In the genomic region with DNA sequence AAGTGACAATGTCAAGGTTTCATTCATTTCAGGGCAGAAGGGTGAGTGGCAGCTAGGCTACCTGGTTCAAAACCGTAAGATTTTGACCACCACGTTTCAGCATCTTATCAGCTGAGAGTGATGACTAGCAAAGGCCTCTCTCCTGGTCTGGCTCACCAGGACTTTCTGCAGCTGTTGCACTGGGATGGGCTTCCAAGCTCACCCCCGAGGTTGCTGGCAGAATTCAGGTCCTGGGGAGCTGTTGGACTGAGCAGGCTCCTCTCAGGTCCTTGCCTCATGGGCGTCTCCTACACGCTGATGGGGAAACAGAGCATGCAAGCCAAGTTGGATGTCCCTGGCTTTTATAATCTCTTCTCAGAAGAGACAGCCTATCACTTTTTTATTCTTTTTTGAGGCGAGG, we compare ENCODE assay signal across 17 cellular contexts.
DNase-seq lines count a peak whose midpoint lies in the region; ATAC-seq and TF ChIP-seq lines count a peak whose summit lies in the region.
"Had no signal": no experiment of that assay in that cellular context is flagged by ENCODE, and none has a peak within 500 bp of the region (broad histone marks: within the 10 kb centered on the region; RNA-seq: fewer than 3 reads in every experiment).

No MANE protein-coding gene starts in this region.

- no peaks in the 10 kb centered on the region for H3K79me2 ChIP-seq in smooth muscle cell (ENCODE audit: low read depth)
- no peaks in the 10 kb centered on the region for H3K79me2 ChIP-seq in mammary epithelial cell (ENCODE audit: insufficient read depth, low read length)

- POLR2A ChIA-PET in HEK293 (lab: Yijun Ruan, JAX): no interaction called here
- POLR2A ChIA-PET in Panc1 (lab: Charles Lee): no interaction called here

- no peaks in the 10 kb centered on the region for H4K20me1 ChIP-seq in smooth muscle cell (ENCODE audit: low read depth)
- H4K20me1 ChIP-seq in mammary epithelial cell (ENCODE audit: insufficient read depth, low read length): no peaks in the 10 kb centered on the region

- H3K4me2 ChIP-seq in smooth muscle cell: no peak overlapping the region
- H3K4me2 ChIP-seq in mammary epithelial cell (ENCODE audit: insufficient read depth, low read depth, low read length): no peak overlapping the region

- H3K9me3 ChIP-seq in HEK293 (ENCODE audit: control insufficient read depth, insufficient read depth, low read depth, low read length) (no peaks in the 10 kb centered on the region), Panc1 (ENCODE audit: control insufficient read depth, insufficient read depth, low read depth, low read length) (no peaks in the 10 kb centered on the region), gastroesophageal sphincter (no peaks in the 10 kb centered on the region), smooth muscle cell (replicated peaks; ENCODE audit: low read depth) (no peaks in the 10 kb centered on the region), mammary epithelial cell (replicated peaks; ENCODE audit: insufficient read depth, low read length) (no peaks in the 10 kb centered on the region)
- H3K9me3 ChIP-seq: BE2C had no signal

- no peak for TF ChIP-seq POLR2A in gastroesophageal sphincter (IDR thresholded peaks at IDR 0.05)

- H3F3A ChIP-seq in smooth muscle cell (ENCODE audit: low read depth): peaks cover 5% of the 10 kb centered on the region

- no peak overlapping the region for H3K4me3 ChIP-seq in HEK293 (ENCODE audit: low read depth, low read length)
- no peak overlapping the region for H3K4me3 ChIP-seq in Panc1 (ENCODE audit: low read depth in 2 of 2, low read length in 2 of 2)
- no peak overlapping the region for H3K4me3 ChIP-seq in gastroesophageal sphincter
- no peak overlapping the region for H3K4me3 ChIP-seq in smooth muscle cell
- H3K4me3 ChIP-seq in mammary epithelial cell (replicated peaks in 1 of 3; ENCODE audit: insufficient read depth in 1 of 3, low read depth in 2 of 3, low read length in 3 of 3): no peak overlapping the region

- H3K36me3 ChIP-seq in HEK293 (ENCODE audit: control insufficient read depth in 2 of 2, insufficient read depth in 1 of 2, low read length in 2 of 2) (no peaks in the 10 kb centered on the region), Panc1 (ENCODE audit: control insufficient read depth, insufficient read depth, low read length) (no peaks in the 10 kb centered on the region), gastroesophageal sphincter (no peaks in the 10 kb centered on the region), smooth muscle cell (ENCODE audit: low read depth) (no peaks in the 10 kb centered on the region), mammary epithelial cell (ENCODE audit: insufficient read depth, low read length) (no peaks in the 10 kb centered on the region)
- H3K36me3 ChIP-seq: BE2C had no signal

- 50 to 90% methylated on average over 2 of the region's 6 CpGs for WGBS in gastroesophageal sphincter (ENCODE audit: low coverage in 1 of 2), 2 donors
- 72% methylated on average over 6 of the region's 6 CpGs for WGBS in smooth muscle cell (ENCODE audit: low lambda C conversion rate)
- 66% methylated on average over 6 of the region's 6 CpGs for WGBS in mammary epithelial cell (ENCODE audit: low coverage, missing lambda C conversion rate)

- TF ChIP-seq CTCF in HEK293 (tag by site-specific recombination; IDR thresholded peaks at IDR 0.05): no peak
- no peak for TF ChIP-seq CTCF in Panc1 (IDR thresholded peaks at IDR 0.05)
- no peak for TF ChIP-seq CTCF in gastroesophageal sphincter (IDR thresholded peaks at IDR 0.05)
- no peak for TF ChIP-seq CTCF in smooth muscle cell (IDR thresholded peaks at IDR 0.05; ENCODE audit: borderline replicate concordance, insufficient read depth, poor library complexity, severe bottlenecking)
- TF ChIP-seq CTCF in mammary epithelial cell (conservative IDR thresholded peaks at IDR 0.05 in 1 of 2, IDR thresholded peaks at IDR 0.05 in 1 of 2; ENCODE audit: extremely low read depth in 1 of 2, insufficient read depth in 1 of 2, low read depth in 1 of 2, low read length in 2 of 2): no peak

- in situ Hi-C loops in Panc1 (cut with HindIII; ENCODE audit: low pct_unique_long_range_greater_than_20kb, low sequenced_read_pairs): no loop called here
- in situ Hi-C loops in mammary epithelial cell (cut with MboI; ENCODE audit: low sequenced_read_pairs in 2 of 2): no loop called here

- BruUV-seq in Panc1 (replicated peaks; lab: Mats Ljungman, UMichigan) (no TSS peak), mammary epithelial cell (replicated peaks; lab: Mats Ljungman, UMichigan) (no TSS peak)

- H3K9ac ChIP-seq in smooth muscle cell (ENCODE audit: low read depth): no peak overlapping the region
- no peak overlapping the region for H3K9ac ChIP-seq in mammary epithelial cell (ENCODE audit: insufficient read depth, low read length)

- TF ChIP-seq EP300 in gastroesophageal sphincter (IDR thresholded peaks at IDR 0.05): no peak

- intact Hi-C loops in Panc1 (cut with micrococcal nuclease; ENCODE audit: unreplicated experiment) (loop anchor here (10.0 kb wide), 1 partner anchor 1666 kb away; no protein-coding TSS in a partner anchor), mammary epithelial cell (cut with micrococcal nuclease) (no loop called here)

- DNase-seq in Panc1 (ENCODE audit: low read depth, low spot score) (no peak), smooth muscle cell (lab: John Stamatoyannopoulos, UW; ENCODE audit: unreplicated experiment) (no peak), DMS 273 treated with DMSO at 0.1 percent for 48 hours (lab: John Stamatoyannopoulos, UW) (no peak), mammary epithelial cell (no peak)
- DNase-seq: BE2C; Calu3; CD4-positive, alpha-beta memory T cell; DMS79; H9; Kasumi-1; NCI-H187; NCI-H446; NCI-H748 treated with DMSO at 0.1 percent for 48 hours; PC-3 had no signal

- dilution Hi-C loops in mammary epithelial cell (cut with HindIII; ENCODE audit: low sequenced_read_pairs): no loop called here

- H3K27me3 ChIP-seq in Panc1 (ENCODE audit: control insufficient read depth, insufficient read depth, low read length) (no peaks in the 10 kb centered on the region), gastroesophageal sphincter (no peaks in the 10 kb centered on the region), smooth muscle cell (ENCODE audit: low read depth) (no peaks in the 10 kb centered on the region), mammary epithelial cell (ENCODE audit: insufficient read depth, low read length) (no peaks in the 10 kb centered on the region)
- H3K27me3 ChIP-seq: BE2C had no signal

- CTCF ChIA-PET in HEK293 (lab: Yijun Ruan, JAX) (interaction anchor here (0.6 kb wide), 1 partner anchor 212 kb away, joined by 3 read pairs; no protein-coding TSS in a partner anchor), Panc1 (lab: Charles Lee) (no interaction called here), mammary epithelial cell (lab: Charles Lee; ENCODE audit: low non-redundant PET) (no interaction called here)

- ATAC-seq in Panc1: no peak
- ATAC-seq in gastroesophageal sphincter: no peak
- ATAC-seq in GM21528 (IDR thresholded peaks at IDR 0.05; ENCODE audit: low FRiP score, unreplicated experiment): no peak
- ATAC-seq: PC-3 had no signal

- no peak overlapping the region for H2AFZ ChIP-seq in smooth muscle cell (ENCODE audit: low read depth)
- no peak overlapping the region for H2AFZ ChIP-seq in mammary epithelial cell (ENCODE audit: low read depth, low read length)

- no peak overlapping the region for H3K27ac ChIP-seq in HEK293 (ENCODE audit: extremely low read depth, low read depth, low read length)
- peak overlapping the region; percentile 75 for H3K27ac ChIP-seq in Panc1 (ENCODE audit: low read length)
- H3K27ac ChIP-seq in gastroesophageal sphincter: peak overlapping the region; percentile 76 to 81 (median 80)
- peak overlapping the region; percentile 63 for H3K27ac ChIP-seq in smooth muscle cell (ENCODE audit: low read depth)
- no peak overlapping the region for H3K27ac ChIP-seq in mammary epithelial cell (ENCODE audit: insufficient read depth, low read depth, low read length)

- H3K4me1 ChIP-seq in HEK293 (ENCODE audit: control insufficient read depth, insufficient read depth, low read length): peaks cover 6% of the 10 kb centered on the region
- H3K4me1 ChIP-seq in Panc1 (ENCODE audit: control insufficient read depth, insufficient read depth, low read length): peaks cover 29% of the 10 kb centered on the region
- peaks cover 4 to 31% (median 8%) of the 10 kb centered on the region in 3 donors for H3K4me1 ChIP-seq in gastroesophageal sphincter
- peaks cover 8% of the 10 kb centered on the region for H3K4me1 ChIP-seq in smooth muscle cell (ENCODE audit: low read depth)
- no peaks in the 10 kb centered on the region for H3K4me1 ChIP-seq in mammary epithelial cell (ENCODE audit: insufficient read depth, low read length)
- H3K4me1 ChIP-seq: BE2C had no signal

TF ChIP-seq in HEK293, 187 proteins besides CTCF, POLR2A, EP300 and RAD21:
- 0 out of 2 replicates have a peak, but pooled peaks have one; percentile 20 for TF ChIP-seq SCRT1 (tag by site-specific recombination; IDR thresholded peaks at IDR 0.05; ENCODE audit: borderline replicate concordance)
- TF ChIP-seq SCRT2 (tag by site-specific recombination; IDR thresholded peaks at IDR 0.05): peak; percentile 57; the same call in 1 of the 2 replicates
- TF ChIP-seq SP3 (tag by site-specific recombination; IDR thresholded peaks at IDR 0.05): no peak
- TF ChIP-seq, protein P1, sequence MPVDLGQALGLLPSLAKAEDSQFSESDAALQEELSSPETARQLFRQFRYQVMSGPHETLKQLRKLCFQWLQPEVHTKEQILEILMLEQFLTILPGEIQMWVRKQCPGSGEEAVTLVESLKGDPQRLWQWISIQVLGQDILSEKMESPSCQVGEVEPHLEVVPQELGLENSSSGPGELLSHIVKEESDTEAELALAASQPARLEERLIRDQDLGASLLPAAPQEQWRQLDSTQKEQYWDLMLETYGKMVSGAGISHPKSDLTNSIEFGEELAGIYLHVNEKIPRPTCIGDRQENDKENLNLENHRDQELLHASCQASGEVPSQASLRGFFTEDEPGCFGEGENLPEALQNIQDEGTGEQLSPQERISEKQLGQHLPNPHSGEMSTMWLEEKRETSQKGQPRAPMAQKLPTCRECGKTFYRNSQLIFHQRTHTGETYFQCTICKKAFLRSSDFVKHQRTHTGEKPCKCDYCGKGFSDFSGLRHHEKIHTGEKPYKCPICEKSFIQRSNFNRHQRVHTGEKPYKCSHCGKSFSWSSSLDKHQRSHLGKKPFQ (tag by site-specific recombination; IDR thresholded peaks at IDR 0.05): no peak
- no peak for TF ChIP-seq ZSCAN23 (tag by site-specific recombination; IDR thresholded peaks at IDR 0.05)

Comparison
In these comparisons a context has a peak if more than half of its experiments do, and no peak if none do; other contexts are left out.
1. H3K27ac ChIP-seq: peak in Panc1 (single experiment), gastroesophageal sphincter (4 of 4) and smooth muscle cell (single experiment); none in HEK293 (single experiment) and mammary epithelial cell (single experiment).